ENCODE assay signal across 19 cellular contexts in genomic region chr14:96066976-96067375, GRCh38.
"Had no signal": no experiment of that assay in that cellular context is flagged by ENCODE, and none has a peak within 500 bp of the region (broad histone marks: within the 10 kb centered on the region; RNA-seq: fewer than 3 reads in every experiment).

No MANE protein-coding gene starts in this region.

- H3K27ac ChIP-seq: cardiac muscle cell, prostate gland, right atrium auricular region, tibial artery had no signal

- H3K9me3 ChIP-seq: prostate gland, right atrium auricular region, tibial artery had no signal

- H3K4me1 ChIP-seq: prostate gland, right atrium auricular region had no signal

- H3K36me3 Mint-ChIP-seq: activated naive CD8-positive, alpha-beta T cell treated with anti-CD3 and anti-CD28 coated beads, Interleukin-2, amount 10 ng/mL, durations not matched to agents 7 days and 5 days had no signal

- H3K36me3 ChIP-seq: cardiac muscle cell, prostate gland, right atrium auricular region had no signal

- H3K4me3 Mint-ChIP-seq: activated CD4-positive, alpha-beta T cell treated with anti-CD3 and anti-CD28 coated beads, Interleukin-2, amount 10 ng/mL, durations not matched to agents 24 days and 14 days; activated CD8-positive, alpha-beta T cell treated with anti-CD3 and anti-CD28 coated beads for 36 hours; activated naive CD8-positive, alpha-beta T cell treated with anti-CD3 and anti-CD28 coated beads, Interleukin-2, amount 10 ng/mL, durations not matched to agents 7 days and 5 days; nephron progenitor cell had no signal

- H3K4me1 Mint-ChIP-seq: activated CD4-positive, alpha-beta T cell treated with anti-CD3 and anti-CD28 coated beads, Interleukin-2, amount 10 ng/mL, durations not matched to agents 24 days and 14 days; activated naive CD8-positive, alpha-beta T cell treated with anti-CD3 and anti-CD28 coated beads, Interleukin-2, amount 10 ng/mL, durations not matched to agents 7 days and 5 days; nephron progenitor cell had no signal

- H3K27me3 ChIP-seq: cardiac muscle cell, right atrium auricular region, tibial artery had no signal

- ATAC-seq: activated CD8-positive, alpha-beta T cell treated with anti-CD3 and anti-CD28 coated beads for 36 hours; left colon; stimulated activated naive CD8-positive, alpha-beta T cell treated with anti-CD3 and anti-CD28 coated beads, Interleukin-15, Interleukin-2, amounts not matched to agents 100 U/mL and 50 U/mL, for 24 hours had no signal

- DNase-seq: activated CD4-positive, alpha-beta T cell treated with anti-CD3 and anti-CD28 coated beads, Interleukin-2, amount 10 ng/mL, durations not matched to agents 24 days and 14 days; activated CD4-positive, CD25-positive, alpha-beta regulatory T cell; activated CD8-positive, alpha-beta T cell treated with anti-CD3 and anti-CD28 coated beads for 36 hours; activated naive CD4-positive, alpha-beta T cell treated with Interleukin-2 at 50 U/mL for 16 hours; activated naive CD8-positive, alpha-beta T cell treated with anti-CD3 and anti-CD28 coated beads, Interleukin-2, amount 10 ng/mL, durations not matched to agents 7 days and 5 days; activated T-cell treated with anti-CD3 and anti-CD28 coated beads, Interleukin-2, amount 50 U/mL, for 1 hour; erythroblast; foreskin melanocyte; glutamatergic neuron; hippocampal formation; nephron progenitor cell; stimulated activated naive CD8-positive, alpha-beta T cell treated with anti-CD3 and anti-CD28 coated beads, Interleukin-15, Interleukin-2, amounts not matched to agents 100 U/mL and 50 U/mL, for 24 hours; substantia nigra had no signal

- H3K27me3 Mint-ChIP-seq: activated CD4-positive, alpha-beta T cell treated with anti-CD3 and anti-CD28 coated beads, Interleukin-2, amount 10 ng/mL, durations not matched to agents 24 days and 14 days had no signal

- H3K4me3 ChIP-seq: cardiac muscle cell, prostate gland, right atrium auricular region, tibial artery had no signal

- H3K9me3 Mint-ChIP-seq: activated CD4-positive, alpha-beta T cell treated with anti-CD3 and anti-CD28 coated beads, Interleukin-2, amount 10 ng/mL, durations not matched to agents 24 days and 14 days; activated CD8-positive, alpha-beta T cell treated with anti-CD3 and anti-CD28 coated beads for 36 hours; activated naive CD8-positive, alpha-beta T cell treated with anti-CD3 and anti-CD28 coated beads, Interleukin-2, amount 10 ng/mL, durations not matched to agents 7 days and 5 days; activated T-helper 2 cell treated with anti-CD3 and anti-CD28 coated beads, Interferon-gamma antibody, Interleukin-2, Interleukin-4, amounts not matched to agents 10 μg/mL and 5 μg/mL and 100 μg/mL, durations not matched to agents 14 hours and 24 hours and 36 hours; nephron progenitor cell had no signal

- H3K27ac Mint-ChIP-seq: activated CD4-positive, alpha-beta T cell treated with anti-CD3 and anti-CD28 coated beads, Interleukin-2, amount 10 ng/mL, durations not matched to agents 24 days and 14 days; activated CD8-positive, alpha-beta T cell treated with anti-CD3 and anti-CD28 coated beads for 36 hours; activated naive CD8-positive, alpha-beta T cell treated with anti-CD3 and anti-CD28 coated beads, Interleukin-2, amount 10 ng/mL, durations not matched to agents 7 days and 5 days; activated T-helper 2 cell treated with anti-CD3 and anti-CD28 coated beads, Interferon-gamma antibody, Interleukin-2, Interleukin-4, amounts not matched to agents 10 μg/mL and 5 μg/mL and 100 μg/mL, durations not matched to agents 14 hours and 24 hours and 36 hours; nephron progenitor cell had no signal
